Comparison of ENCODE assay signal across 8 cellular contexts in genomic region chr4:77618383-77619241, GRCh38. TPM values are rescaled to one million over a fixed set of nuclear protein-coding genes. Genes with fewer than 3 reads are reported as not detected.
DNase-seq lines count a peak whose midpoint lies in the region; ATAC-seq and TF ChIP-seq lines count a peak whose summit lies in the region.

No MANE protein-coding gene starts in this region.

- no peak overlapping the region for H3K4me3 ChIP-seq in HL-60 (replicated peaks; ENCODE audit: insufficient read depth, low read length)

- ATAC-seq in GM21367 (IDR thresholded peaks at IDR 0.05; ENCODE audit: unreplicated experiment) = peak; percentile 92
- ATAC-seq in stimulated activated effector memory CD8-positive, alpha-beta T cell treated with anti-CD3 and anti-CD28 coated beads, Interleukin-12 subunit alpha, Interleukin-12 subunit beta, amount 100 ng/mL, for 72 hours = peak; percentile 89

- peak; percentile 64 for DNase-seq in Caki2 (ENCODE audit: low read depth)
- peak; percentile 30 to 56 for DNase-seq in HL-60 (ENCODE audit: low read depth in 1 of 2, low spot score in 1 of 2)
- DNase-seq in NOMO-1 treated with DMSO at 0.1 percent for 48 hours (lab: John Stamatoyannopoulos, UW; ENCODE audit: unreplicated experiment) = peak; percentile 54
- peak; percentile 13 to 24 for DNase-seq in activated CD8-positive, alpha-beta memory T cell treated with anti-CD3 and anti-CD28 coated beads for 4 hours (ENCODE audit: low read depth in 2 of 2)
- DNase-seq in epidermal melanocyte (ENCODE audit: insufficient read length, low spot score) = peak; percentile 48
- peak; percentile 79 for DNase-seq in mucosa of gallbladder (ENCODE audit: low spot score)
- DNase-seq in stimulated activated effector memory CD8-positive, alpha-beta T cell treated with anti-CD3 and anti-CD28 coated beads, Interleukin-12 subunit alpha, Interleukin-12 subunit beta, amount 100 ng/mL, for 72 hours (ENCODE audit: low spot score in 2 of 2) = peak; percentile 53 to 84

- no peaks in the 10 kb centered on the region for H3K36me3 Mint-ChIP-seq in stimulated activated effector memory CD8-positive, alpha-beta T cell treated with anti-CD3 and anti-CD28 coated beads, Interleukin-12 subunit alpha, Interleukin-12 subunit beta, amount 100 ng/mL, for 72 hours

- H3K27me3 ChIP-seq in HL-60 (ENCODE audit: insufficient read depth, poor library complexity, severe bottlenecking) = peaks cover 5% of the 10 kb centered on the region

- H3K9me3 Mint-ChIP-seq in stimulated activated effector memory CD8-positive, alpha-beta T cell treated with anti-CD3 and anti-CD28 coated beads, Interleukin-12 subunit alpha, Interleukin-12 subunit beta, amount 100 ng/mL, for 72 hours = no peaks in the 10 kb centered on the region

- H3K27ac Mint-ChIP-seq in stimulated activated effector memory CD8-positive, alpha-beta T cell treated with anti-CD3 and anti-CD28 coated beads, Interleukin-12 subunit alpha, Interleukin-12 subunit beta, amount 100 ng/mL, for 72 hours = no peak overlapping the region

- no peak overlapping the region for H3K4me3 Mint-ChIP-seq in stimulated activated effector memory CD8-positive, alpha-beta T cell treated with anti-CD3 and anti-CD28 coated beads, Interleukin-12 subunit alpha, Interleukin-12 subunit beta, amount 100 ng/mL, for 72 hours

- peaks cover 8% of the 10 kb centered on the region for H3K4me1 Mint-ChIP-seq in stimulated activated effector memory CD8-positive, alpha-beta T cell treated with anti-CD3 and anti-CD28 coated beads, Interleukin-12 subunit alpha, Interleukin-12 subunit beta, amount 100 ng/mL, for 72 hours

- H3K27ac ChIP-seq in HL-60 (replicated peaks) = no peak overlapping the region

- in situ Hi-C loops in Caki2 (cut with HindIII; ENCODE audit: low pct_unique_long_range_greater_than_20kb, low sequenced_read_pairs) = no loop called here

- TF ChIP-seq CTCF in HL-60 (IDR thresholded peaks at IDR 0.05; ENCODE audit: insufficient read depth, low read length) = peak; percentile 56

RNA-seq across cellular contexts. Expression of gene CXCL13, which starts 13.0 kb away (rescaled TPM):
- total RNA-seq in Caki2 (2014; rRNA removed; shearing (Covaris generic); ENCODE audit: low replicate concordance) = not detected in 2 replicates
- total RNA-seq in mucosa of gallbladder = 2.8 TPM

Comparison
In these comparisons a context has a peak if more than half of its experiments do, and no peak if none do; other contexts are left out.
1. DNase-seq: peak in every context shown above with its lines; median percentile 79 in mucosa of gallbladder; 68 in stimulated activated effector memory CD8-positive, alpha-beta T cell treated with anti-CD3 and anti-CD28 coated beads, Interleukin-12 subunit alpha, Interleukin-12 subunit beta, amount 100 ng/mL, for 72 hours; 64 in Caki2; 54 in NOMO-1 treated with DMSO at 0.1 percent for 48 hours; 48 in epidermal melanocyte; 43 in HL-60; 18 in activated CD8-positive, alpha-beta memory T cell treated with anti-CD3 and anti-CD28 coated beads for 4 hours.